In the genomic region with DNA sequence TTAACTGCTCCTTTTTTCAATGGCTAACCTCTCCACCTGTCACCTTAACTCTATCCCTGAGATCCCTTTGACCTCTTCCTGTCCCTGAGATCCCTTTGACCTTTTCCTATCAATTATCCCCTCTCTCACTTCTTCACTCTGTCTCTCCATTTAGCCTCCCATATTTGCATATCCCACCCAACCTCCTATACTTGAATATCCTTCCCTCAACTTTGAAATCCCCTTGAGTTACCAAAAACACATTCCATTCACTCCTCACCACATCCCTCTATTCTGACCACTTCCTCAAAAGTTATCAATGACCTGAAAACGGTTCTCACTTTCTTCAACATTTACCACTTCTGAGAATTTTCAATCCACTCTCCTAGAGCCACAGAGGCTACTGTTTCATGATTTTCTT, we compare ENCODE assay signal across 1 cellular context.
A peak's percentile ranks its signal among the peaks of the same experiment; 100 is the strongest.
TF ChIP-seq lines count a peak whose summit lies in the region.

No MANE protein-coding gene starts in this region.

TF ChIP-seq in K562, 482 proteins besides CTCF, POLR2A, EP300 and RAD21 (continued from another document):
- TF ChIP-seq MEIS2 (IDR thresholded peaks at IDR 0.05; ENCODE audit: partially characterized antibody) = no peak
- no peak for TF ChIP-seq NFRKB (IDR thresholded peaks at IDR 0.05; ENCODE audit: low read depth)
- no peak for TF ChIP-seq GATAD2A (IDR thresholded peaks at IDR 0.05)
- TF ChIP-seq, protein P1, sequence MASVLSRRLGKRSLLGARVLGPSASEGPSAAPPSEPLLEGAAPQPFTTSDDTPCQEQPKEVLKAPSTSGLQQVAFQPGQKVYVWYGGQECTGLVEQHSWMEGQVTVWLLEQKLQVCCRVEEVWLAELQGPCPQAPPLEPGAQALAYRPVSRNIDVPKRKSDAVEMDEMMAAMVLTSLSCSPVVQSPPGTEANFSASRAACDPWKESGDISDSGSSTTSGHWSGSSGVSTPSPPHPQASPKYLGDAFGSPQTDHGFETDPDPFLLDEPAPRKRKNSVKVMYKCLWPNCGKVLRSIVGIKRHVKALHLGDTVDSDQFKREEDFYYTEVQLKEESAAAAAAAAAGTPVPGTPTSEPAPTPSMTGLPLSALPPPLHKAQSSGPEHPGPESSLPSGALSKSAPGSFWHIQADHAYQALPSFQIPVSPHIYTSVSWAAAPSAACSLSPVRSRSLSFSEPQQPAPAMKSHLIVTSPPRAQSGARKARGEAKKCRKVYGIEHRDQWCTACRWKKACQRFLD (CRISPR knock-in tag; IDR thresholded peaks at IDR 0.05) = no peak
- TF ChIP-seq ZNF354B (CRISPR knock-in tag; IDR thresholded peaks at IDR 0.05) = no peak
- TF ChIP-seq ELK3 (CRISPR knock-in tag; IDR thresholded peaks at IDR 0.05) = no peak
- no peak for TF ChIP-seq ELF1 (tag; IDR thresholded peaks at IDR 0.05)
- no peak for TF ChIP-seq ZNF586 (CRISPR knock-in tag; conservative IDR thresholded peaks at IDR 0.05)
- TF ChIP-seq LCOR (CRISPR knock-in tag; IDR thresholded peaks at IDR 0.05) = no peak
- TF ChIP-seq E4F1 (CRISPR knock-in tag; IDR thresholded peaks at IDR 0.05; ENCODE audit: borderline replicate concordance) = no peak
- peak; percentile 30; the same call in 1 of the 2 replicates for TF ChIP-seq ZBTB26 (CRISPR knock-in tag; IDR thresholded peaks at IDR 0.05)
- TF ChIP-seq EHMT2 (IDR thresholded peaks at IDR 0.05) = 0 out of 2 replicates have a peak, but pooled peaks have one; percentile 10
- no peak for TF ChIP-seq MTF1 (CRISPR knock-in tag; IDR thresholded peaks at IDR 0.05; ENCODE audit: borderline replicate concordance)
- no peak for TF ChIP-seq EWSR1 (IDR thresholded peaks at IDR 0.05; ENCODE audit: borderline replicate concordance, low read depth, partially characterized antibody)
- TF ChIP-seq SPI1 (IDR thresholded peaks at IDR 0.05; ENCODE audit: borderline replicate concordance, low read depth, low read length) = peak; percentile 88
- TF ChIP-seq TAL1 (IDR thresholded peaks at IDR 0.05) = no peak
- TF ChIP-seq HINFP (tag; conservative IDR thresholded peaks at IDR 0.05; ENCODE audit: low read depth) = no peak
- TF ChIP-seq, protein P2, sequence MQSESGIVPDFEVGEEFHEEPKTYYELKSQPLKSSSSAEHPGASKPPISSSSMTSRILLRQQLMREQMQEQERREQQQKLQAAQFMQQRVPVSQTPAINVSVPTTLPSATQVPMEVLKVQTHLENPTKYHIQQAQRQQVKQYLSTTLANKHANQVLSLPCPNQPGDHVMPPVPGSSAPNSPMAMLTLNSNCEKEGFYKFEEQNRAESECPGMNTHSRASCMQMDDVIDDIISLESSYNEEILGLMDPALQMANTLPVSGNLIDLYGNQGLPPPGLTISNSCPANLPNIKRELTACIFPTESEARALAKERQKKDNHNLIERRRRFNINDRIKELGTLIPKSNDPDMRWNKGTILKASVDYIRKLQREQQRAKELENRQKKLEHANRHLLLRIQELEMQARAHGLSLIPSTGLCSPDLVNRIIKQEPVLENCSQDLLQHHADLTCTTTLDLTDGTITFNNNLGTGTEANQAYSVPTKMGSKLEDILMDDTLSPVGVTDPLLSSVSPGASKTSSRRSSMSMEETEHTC (IDR thresholded peaks at IDR 0.05) = no peak
- no peak for TF ChIP-seq GTF2E2 (tag; IDR thresholded peaks at IDR 0.05)
- no peak for TF ChIP-seq PTBP1 (IDR thresholded peaks at IDR 0.05; ENCODE audit: low read depth, low read length)
- TF ChIP-seq SLC30A9 (CRISPR knock-in tag; IDR thresholded peaks at IDR 0.05) = no peak
- TF ChIP-seq RUNX1 (IDR thresholded peaks at IDR 0.05; ENCODE audit: low read depth) = no peak
- TF ChIP-seq SIN3A (IDR thresholded peaks at IDR 0.05; ENCODE audit: borderline replicate concordance in 2 of 2, control insufficient read depth in 1 of 2, low read depth in 2 of 2, low read length in 2 of 2) = no peak
- no peak for TF ChIP-seq NFIX (CRISPR knock-in tag; IDR thresholded peaks at IDR 0.05; ENCODE audit: low read depth)
- no peak for TF ChIP-seq KDM2B (CRISPR knock-in tag; IDR thresholded peaks at IDR 0.05)
- TF ChIP-seq NCOA2 (IDR thresholded peaks at IDR 0.05; ENCODE audit: partially characterized antibody in 2 of 2) = no peak
- no peak for TF ChIP-seq KLF10 (CRISPR knock-in tag; IDR thresholded peaks at IDR 0.05)
- peak; percentile 37; the same call in 1 of the 2 replicates for TF ChIP-seq SMARCE1 (IDR thresholded peaks at IDR 0.05)
